In the genomic region with DNA sequence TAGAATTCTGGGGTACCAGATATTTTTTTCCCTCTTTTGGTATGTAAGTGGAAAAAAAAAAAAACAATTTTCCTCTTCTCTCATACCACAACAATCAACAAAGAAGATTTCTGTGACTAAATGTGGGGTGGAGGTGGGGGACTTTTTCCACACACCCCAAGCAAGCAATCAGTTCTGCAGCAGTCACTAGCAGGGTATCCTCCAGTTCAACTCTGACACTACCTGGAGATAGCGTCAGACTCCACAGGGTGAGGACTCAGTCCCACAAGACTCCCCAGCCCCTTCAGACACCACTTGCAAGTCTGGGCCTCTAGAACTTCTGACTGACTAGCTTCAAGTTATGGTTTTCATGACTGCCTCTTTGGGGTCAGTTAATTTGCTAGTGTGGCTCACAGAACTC, we compare ENCODE assay signal across 26 cellular contexts. TPM values are rescaled to one million over a fixed set of nuclear protein-coding genes. Genes with fewer than 3 reads are reported as not detected.
A peak's percentile ranks its signal among the peaks of the same experiment; 100 is the strongest.
DNase-seq lines count a peak whose midpoint lies in the region; ATAC-seq, FAIRE-seq and TF ChIP-seq lines count a peak whose summit lies in the region.
"Had no signal": no experiment of that assay in that cellular context is flagged by ENCODE, and none has a peak within 500 bp of the region (broad histone marks: within the 10 kb centered on the region; RNA-seq: fewer than 3 reads in every experiment).

No MANE protein-coding gene starts in this region.

- no peak overlapping the region for H3K27ac ChIP-seq in CD4-positive, alpha-beta T cell (ENCODE audit: low read depth, low read length)
- no peak overlapping the region for H3K27ac ChIP-seq in small intestine (ENCODE audit: low read depth in 1 of 2, low read length in 1 of 2)
- H3K27ac ChIP-seq: cardiac muscle cell, neural progenitor cell, PC-9, suprapubic skin, vagina, VCaP had no signal

- DNase-seq in activated CD4-positive, alpha-beta T cell treated with anti-CD3 and anti-CD28 coated beads for 36 hours: peak; percentile 41
- DNase-seq in activated CD4-positive, alpha-beta T cell treated with anti-CD3 and anti-CD28 coated beads for 1 hour: no peak
- no peak for DNase-seq in CD4-positive, alpha-beta T cell
- DNase-seq in activated CD4-positive, alpha-beta memory T cell treated with anti-CD3 and anti-CD28 coated beads, Interleukin-2, amount 10 ng/mL, durations not matched to agents 7 days and 5 days: no peak
- no peak for DNase-seq in endothelial cell (ENCODE audit: low spot score)
- DNase-seq in small intestine: no peak
- DNase-seq in HUDEP-2 (lab: John Stamatoyannopoulos, UW; ENCODE audit: unreplicated experiment in 76 of 76): no peak
- no peak for DNase-seq in NCI-H1436 (lab: John Stamatoyannopoulos, UW)
- DNase-seq: BE2C, Calu3, EL, KBM-7, left ventricle myocardium superior, MV-4-11, NCI-H187, NCI-H226, PC-9, SHP77 treated with DMSO at 0.1 percent for 48 hours had no signal

- no peaks in the 10 kb centered on the region for H3K27me3 Mint-ChIP-seq in activated CD4-positive, alpha-beta T cell treated with anti-CD3 and anti-CD28 coated beads for 36 hours
- H3K27me3 Mint-ChIP-seq in CD4-positive, alpha-beta T cell: no peaks in the 10 kb centered on the region
- no peaks in the 10 kb centered on the region for H3K27me3 Mint-ChIP-seq in activated CD4-positive, alpha-beta memory T cell treated with anti-CD3 and anti-CD28 coated beads, Interleukin-2, amount 10 ng/mL, durations not matched to agents 7 days and 5 days
- peaks cover 6% of the 10 kb centered on the region for H3K27me3 Mint-ChIP-seq in endothelial cell (ENCODE audit: unreplicated experiment)
- H3K27me3 Mint-ChIP-seq: dendritic cell treated with granulocyte-macrophage colony-stimulating factor and Interleukin-4, amounts not matched to agents 40 ng/mL and 50 ng/mL, for 4 days; progenitor cell of endocrine pancreas had no signal

- peaks cover 14 to 17% of the 10 kb centered on the region in 2 donors for H3K36me3 ChIP-seq in small intestine (ENCODE audit: control insufficient read depth in 2 of 2, insufficient read depth in 2 of 2, low read length in 2 of 2)

- no peak for FAIRE-seq in small intestine (lab: Jason Lieb, UNC)
- FAIRE-seq: A204.1 had no signal

- ATAC-seq in activated CD4-positive, alpha-beta T cell treated with anti-CD3 and anti-CD28 coated beads for 36 hours: peak; percentile 71
- no peak for ATAC-seq in CD4-positive, alpha-beta T cell (ENCODE audit: poor library complexity)
- ATAC-seq: left ventricle myocardium superior had no signal

- H3K27me3 ChIP-seq in CD4-positive, alpha-beta T cell (ENCODE audit: control insufficient read depth, insufficient read depth, low read length): no peaks in the 10 kb centered on the region
- H3K27me3 ChIP-seq in small intestine (ENCODE audit: control insufficient read depth in 2 of 2, insufficient read depth in 2 of 2, low read length in 2 of 2): no peaks in the 10 kb centered on the region
- H3K27me3 ChIP-seq: BE2C, cardiac muscle cell, neural progenitor cell, suprapubic skin, vagina had no signal

- TF ChIP-seq CTCF in CD4-positive, alpha-beta T cell (IDR thresholded peaks at IDR 0.05): no peak
- TF ChIP-seq CTCF in endothelial cell (IDR thresholded peaks at IDR 0.05; ENCODE audit: unreplicated experiment): no peak

- no peak overlapping the region for H3K4me3 ChIP-seq in small intestine (ENCODE audit: low read depth in 1 of 2, low read length in 2 of 2)
- H3K4me3 ChIP-seq: cardiac muscle cell, neural progenitor cell, PC-9, suprapubic skin, vagina had no signal

- peak overlapping the region; percentile 21 for H3K4me3 Mint-ChIP-seq in activated CD4-positive, alpha-beta T cell treated with anti-CD3 and anti-CD28 coated beads for 36 hours
- peak overlapping the region; percentile 51 for H3K4me3 Mint-ChIP-seq in CD4-positive, alpha-beta T cell
- H3K4me3 Mint-ChIP-seq in activated CD4-positive, alpha-beta memory T cell treated with anti-CD3 and anti-CD28 coated beads, Interleukin-2, amount 10 ng/mL, durations not matched to agents 7 days and 5 days: no peak overlapping the region
- peak overlapping the region; percentile 47 for H3K4me3 Mint-ChIP-seq in endothelial cell (ENCODE audit: unreplicated experiment)
- H3K4me3 Mint-ChIP-seq: dendritic cell treated with granulocyte-macrophage colony-stimulating factor and Interleukin-4, amounts not matched to agents 40 ng/mL and 50 ng/mL, for 4 days; neural progenitor cell had no signal

- peaks cover 87% of the 10 kb centered on the region for H3K4me1 Mint-ChIP-seq in activated CD4-positive, alpha-beta T cell treated with anti-CD3 and anti-CD28 coated beads for 36 hours
- H3K4me1 Mint-ChIP-seq in CD4-positive, alpha-beta T cell (ENCODE audit: low read depth): peaks cover 100% of the 10 kb centered on the region
- peaks cover 90% of the 10 kb centered on the region for H3K4me1 Mint-ChIP-seq in activated CD4-positive, alpha-beta memory T cell treated with anti-CD3 and anti-CD28 coated beads, Interleukin-2, amount 10 ng/mL, durations not matched to agents 7 days and 5 days
- peaks cover 39% of the 10 kb centered on the region for H3K4me1 Mint-ChIP-seq in endothelial cell (ENCODE audit: unreplicated experiment)

- CTCF ChIA-PET in activated CD4-positive, alpha-beta T cell treated with anti-CD3 and anti-CD28 coated beads for 36 hours (lab: Charles Lee): interaction anchor here (0.6 kb wide), 1 partner anchor 8 kb away, joined by 3 read pairs; no protein-coding TSS in a partner anchor
- CTCF ChIA-PET in CD4-positive, alpha-beta T cell (lab: Charles Lee): no interaction called here
- CTCF ChIA-PET in activated CD4-positive, alpha-beta memory T cell treated with anti-CD3 and anti-CD28 coated beads, Interleukin-2, amount 10 ng/mL, durations not matched to agents 7 days and 5 days (lab: Charles Lee): no interaction called here

- peaks cover 0 to 4% of the 10 kb centered on the region in 2 donors for H3K4me1 ChIP-seq in small intestine (ENCODE audit: control insufficient read depth in 2 of 2, insufficient read depth in 1 of 2, low read depth in 1 of 2, low read length in 1 of 2)
- H3K4me1 ChIP-seq: BE2C had no signal

- no peaks in the 10 kb centered on the region for H3K9me3 Mint-ChIP-seq in activated CD4-positive, alpha-beta T cell treated with anti-CD3 and anti-CD28 coated beads for 36 hours (ENCODE audit: low read depth)
- no peaks in the 10 kb centered on the region for H3K9me3 Mint-ChIP-seq in CD4-positive, alpha-beta T cell
- no peaks in the 10 kb centered on the region for H3K9me3 Mint-ChIP-seq in activated CD4-positive, alpha-beta memory T cell treated with anti-CD3 and anti-CD28 coated beads, Interleukin-2, amount 10 ng/mL, durations not matched to agents 7 days and 5 days
- H3K9me3 Mint-ChIP-seq in endothelial cell (ENCODE audit: unreplicated experiment): no peaks in the 10 kb centered on the region
- H3K9me3 Mint-ChIP-seq: dendritic cell treated with granulocyte-macrophage colony-stimulating factor and Interleukin-4, amounts not matched to agents 40 ng/mL and 50 ng/mL, for 4 days; neural progenitor cell had no signal

- POLR2A ChIA-PET in activated CD4-positive, alpha-beta T cell treated with anti-CD3 and anti-CD28 coated beads for 36 hours (lab: Charles Lee): no interaction called here
- POLR2A ChIA-PET in CD4-positive, alpha-beta T cell (lab: Charles Lee): no interaction called here
- POLR2A ChIA-PET in activated CD4-positive, alpha-beta memory T cell treated with anti-CD3 and anti-CD28 coated beads, Interleukin-2, amount 10 ng/mL, durations not matched to agents 7 days and 5 days (lab: Charles Lee): interaction anchor here (2.4 kb wide), 1 partner anchor 43 kb away, joined by 9 read pairs; no protein-coding TSS in a partner anchor

- 83 to 94% (median 87%) methylated on average over 1 of the region's 1 CpG for WGBS in small intestine, 3 donors

- intact Hi-C loops in activated CD4-positive, alpha-beta T cell treated with anti-CD3 and anti-CD28 coated beads for 36 hours (cut with DNase I, micrococcal nuclease): loop anchor here in 1 of 2 experiments (2.0 kb wide), 1 partner anchor 17 kb away; no protein-coding TSS in a partner anchor
- intact Hi-C loops in CD4-positive, alpha-beta T cell (cut with DNase I, micrococcal nuclease): no loop called here

- H3K9me3 ChIP-seq in CD4-positive, alpha-beta T cell (ENCODE audit: control insufficient read depth, low read length): no peaks in the 10 kb centered on the region
- no peaks in the 10 kb centered on the region for H3K9me3 ChIP-seq in small intestine (ENCODE audit: control insufficient read depth, low read depth)
- H3K9me3 ChIP-seq: BE2C, suprapubic skin, vagina had no signal

- peaks cover 89% of the 10 kb centered on the region for H3K36me3 Mint-ChIP-seq in activated CD4-positive, alpha-beta T cell treated with anti-CD3 and anti-CD28 coated beads for 36 hours (ENCODE audit: low read depth)
- H3K36me3 Mint-ChIP-seq in CD4-positive, alpha-beta T cell (ENCODE audit: low read depth): peaks cover 96% of the 10 kb centered on the region
- H3K36me3 Mint-ChIP-seq in activated CD4-positive, alpha-beta memory T cell treated with anti-CD3 and anti-CD28 coated beads, Interleukin-2, amount 10 ng/mL, durations not matched to agents 7 days and 5 days (ENCODE audit: low read depth): peaks cover 90% of the 10 kb centered on the region
- peaks cover 23% of the 10 kb centered on the region for H3K36me3 Mint-ChIP-seq in endothelial cell (ENCODE audit: low read depth, unreplicated experiment)

- peak overlapping the region; percentile 59 for H3K27ac Mint-ChIP-seq in activated CD4-positive, alpha-beta T cell treated with anti-CD3 and anti-CD28 coated beads for 36 hours
- peak overlapping the region; percentile 73 for H3K27ac Mint-ChIP-seq in CD4-positive, alpha-beta T cell
- H3K27ac Mint-ChIP-seq in activated CD4-positive, alpha-beta memory T cell treated with anti-CD3 and anti-CD28 coated beads, Interleukin-2, amount 10 ng/mL, durations not matched to agents 7 days and 5 days: peak overlapping the region; percentile 59
- H3K27ac Mint-ChIP-seq in endothelial cell (ENCODE audit: unreplicated experiment): no peak overlapping the region
- H3K27ac Mint-ChIP-seq: neural progenitor cell had no signal

RNA-seq across cellular contexts. Expression of gene DHX9, which starts 6.2 kb away (rescaled TPM):
- total RNA-seq in activated CD4-positive, alpha-beta T cell treated with anti-CD3 and anti-CD28 coated beads for 36 hours: 100 to 1,000 TPM; 244 to 255 TPM
- total RNA-seq in CD4-positive, alpha-beta T cell: 100 to 1,000 TPM; 338 to 353 TPM
- total RNA-seq in activated CD4-positive, alpha-beta memory T cell treated with anti-CD3 and anti-CD28 coated beads, Interleukin-2, amount 10 ng/mL, durations not matched to agents 7 days and 5 days: 100 to 1,000 TPM; 163 to 171 TPM
- 182 TPM for total RNA-seq in endothelial cell (ENCODE audit: unreplicated experiment)
- polyA plus RNA-seq in small intestine: 100 to 1,000 TPM in 1 of 3 donors, 10 to 100 TPM in 2; 63.3 to 101 (median 67.8) TPM

RNA-seq across cellular contexts. Expression of gene NPL, which starts 55.8 kb away (rescaled TPM):
- total RNA-seq in activated CD4-positive, alpha-beta T cell treated with anti-CD3 and anti-CD28 coated beads for 36 hours: 1 to 10 TPM; 4.0 to 5.6 TPM
- 1 to 10 TPM in 1 of 2 experiments, under 1 TPM in 1; 0.63 to 1.7 TPM for total RNA-seq in CD4-positive, alpha-beta T cell
- total RNA-seq in activated CD4-positive, alpha-beta memory T cell treated with anti-CD3 and anti-CD28 coated beads, Interleukin-2, amount 10 ng/mL, durations not matched to agents 7 days and 5 days: 1 to 10 TPM; 3.7 to 5.0 TPM
- total RNA-seq in endothelial cell (ENCODE audit: unreplicated experiment): 4.8 TPM
- 1 to 10 TPM; 3.8 to 5.7 (median 4.2) TPM for polyA plus RNA-seq in small intestine
